In genomic region chr2:231361701-231362588, GRCh38 we compare ENCODE assay signal across 10 cellular contexts. TPM values are rescaled to one million over a fixed set of nuclear protein-coding genes. Genes with fewer than 3 reads are reported as not detected.
A peak's percentile ranks its signal among the peaks of the same experiment; 100 is the strongest.
DNase-seq lines count a peak whose midpoint lies in the region; ATAC-seq, FAIRE-seq and TF ChIP-seq lines count a peak whose summit lies in the region.
"Had no signal": no experiment of that assay in that cellular context is flagged by ENCODE, and none has a peak within 500 bp of the region (broad histone marks: within the 10 kb centered on the region; RNA-seq: fewer than 3 reads in every experiment).

No MANE protein-coding gene starts in this region.

- no peak for TF ChIP-seq CTCF in kidney (IDR thresholded peaks at IDR 0.05; ENCODE audit: borderline replicate concordance, extremely low read depth, insufficient read depth)

- H3K9me3 ChIP-seq in kidney (ENCODE audit: control insufficient read depth in 1 of 2, low read length in 2 of 2): no peaks in the 10 kb centered on the region

- H3K4me1 ChIP-seq in kidney (ENCODE audit: control insufficient read depth in 1 of 2, insufficient read depth in 1 of 2, low read depth in 1 of 2, low read length in 2 of 2): no peaks in the 10 kb centered on the region

- no peak for FAIRE-seq in kidney (lab: Jason Lieb, UNC)
- FAIRE-seq: TTC549 had no signal

- H3K9ac ChIP-seq in kidney (ENCODE audit: low read length in 2 of 2): no peak overlapping the region

- peak; percentile 28 for DNase-seq in NK-92 treated with Interleukin-12 subunit alpha and Interleukin-12 subunit beta, amount 100 ng/mL, for 24 hours (lab: John Stamatoyannopoulos, UW)
- DNase-seq in NK-92 (lab: John Stamatoyannopoulos, UW; ENCODE audit: unreplicated experiment): no peak
- peak; percentile 74 for DNase-seq in NOMO-1 treated with dmso at 0.1 percent for 144 hours (lab: John Stamatoyannopoulos, UW; ENCODE audit: unreplicated experiment)
- peak; percentile 55 for DNase-seq in kidney
- DNase-seq in stimulated activated CD4-positive, alpha-beta T cell treated with anti-CD3 and anti-CD28 coated beads, Interleukin-4, amount 100 ng/mL, for 24 hours: no peak
- DNase-seq in HEK293T (ENCODE audit: extremely low spot score): no peak
- no peak for DNase-seq in foreskin melanocyte

- peak; percentile 89 for ATAC-seq in HG02588 (IDR thresholded peaks at IDR 0.05; ENCODE audit: unreplicated experiment)

- peaks cover 0 to 2% of the 10 kb centered on the region in 2 donors for H3K36me3 ChIP-seq in kidney (ENCODE audit: control insufficient read depth in 1 of 2, insufficient read depth in 2 of 2, low read length in 2 of 2)

- intact Hi-C loops in kidney (cut with DNase I): no loop called here

- H3K4me3 ChIP-seq in kidney (ENCODE audit: low read length in 2 of 2): no peak overlapping the region

- POLR2A ChIA-PET in HEK293T (lab: Yijun Ruan, JAX): no interaction called here

- CTCF ChIA-PET in HEK293T (lab: Yijun Ruan, JAX): interaction anchor here (0.6 to 1.0 kb wide), 2 partner anchors 39 to 51 kb away, joined by 3 to 4 read pairs; no protein-coding TSS in a partner anchor

- H3K27ac ChIP-seq in kidney (ENCODE audit: low read depth in 2 of 2, low read length in 2 of 2): no peak overlapping the region
- H3K27ac ChIP-seq: 22Rv1 had no signal

TF ChIP-seq in HEK293T, 16 proteins besides CTCF, POLR2A, EP300 and RAD21:
- TF ChIP-seq CTBP1 (IDR thresholded peaks at IDR 0.05; ENCODE audit: borderline replicate concordance): no peak
- no peak for TF ChIP-seq HDGF (IDR thresholded peaks at IDR 0.05; ENCODE audit: borderline replicate concordance)
- no peak for TF ChIP-seq BHLHE40 (IDR thresholded peaks at IDR 0.05; ENCODE audit: borderline replicate concordance)
- TF ChIP-seq FOXK2 (IDR thresholded peaks at IDR 0.05): no peak
- no peak for TF ChIP-seq SP1 (IDR thresholded peaks at IDR 0.05)
- no peak for TF ChIP-seq ELF4 (IDR thresholded peaks at IDR 0.05)
- TF ChIP-seq ZNF384 (IDR thresholded peaks at IDR 0.05): no peak
- no peak for TF ChIP-seq FOXA1 (IDR thresholded peaks at IDR 0.05)
- no peak for TF ChIP-seq L3MBTL2 (conservative IDR thresholded peaks at IDR 0.05)
- no peak for TF ChIP-seq PKNOX1 (IDR thresholded peaks at IDR 0.05)
- no peak for TF ChIP-seq LEF1 (IDR thresholded peaks at IDR 0.05; ENCODE audit: borderline replicate concordance)
- TF ChIP-seq FOXM1 (IDR thresholded peaks at IDR 0.05; ENCODE audit: borderline replicate concordance): no peak
- TF ChIP-seq TARDBP (IDR thresholded peaks at IDR 0.05): no peak

RNA-seq across cellular contexts. Expression of gene B3GNT7, which starts 33.6 kb away (rescaled TPM):
- total RNA-seq in kidney: 9.3 TPM
- 2.4 TPM for polyA plus RNA-seq in kidney (ENCODE audit: insufficient read depth, low read depth, low replicate concordance)

Comparison
In these comparisons a context has a peak if more than half of its experiments do, and no peak if none do; other contexts are left out.
1. DNase-seq: peak in NK-92 treated with Interleukin-12 subunit alpha and Interleukin-12 subunit beta, amount 100 ng/mL, for 24 hours (single experiment), NOMO-1 treated with dmso at 0.1 percent for 144 hours (single experiment) and kidney (single experiment); none in NK-92 (single experiment), stimulated activated CD4-positive, alpha-beta T cell treated with anti-CD3 and anti-CD28 coated beads, Interleukin-4, amount 100 ng/mL, for 24 hours (single experiment), HEK293T (single experiment) and foreskin melanocyte (single experiment).